28 cellular contexts compared by ENCODE assay signal in the genomic region with DNA sequence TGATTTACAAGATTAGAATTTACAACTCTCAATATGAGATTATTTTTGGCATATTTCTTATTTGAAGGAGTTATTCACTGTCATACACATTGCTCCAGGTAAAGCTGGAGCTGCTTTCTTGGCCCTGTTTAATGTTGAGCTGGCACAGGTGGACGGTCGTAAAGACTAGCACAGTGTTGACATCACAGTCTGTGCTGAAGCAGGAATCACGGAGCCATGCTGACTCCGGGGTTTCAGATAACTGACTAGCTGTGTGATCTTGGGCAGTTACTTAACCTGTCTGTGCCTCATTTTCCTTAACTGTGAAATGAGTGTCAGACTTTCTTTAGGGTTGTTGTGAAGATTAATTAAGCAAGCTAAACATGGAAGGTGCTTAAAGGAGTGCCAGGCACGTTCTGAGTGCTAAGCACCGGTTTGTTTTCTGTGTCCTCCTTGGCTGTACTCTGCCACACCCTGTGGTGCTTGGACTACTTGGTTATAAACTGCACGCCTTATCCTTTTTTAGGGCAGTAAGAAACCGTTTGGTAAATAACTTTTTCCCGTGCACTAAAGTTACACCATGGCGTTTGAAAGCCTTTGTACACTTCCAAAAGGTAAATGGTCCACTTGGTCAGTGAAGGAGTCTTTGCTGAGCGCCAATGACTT.
"Had no signal": no experiment of that assay in that cellular context is flagged by ENCODE, and none has a peak within 500 bp of the region (broad histone marks: within the 10 kb centered on the region; RNA-seq: fewer than 3 reads in every experiment).

No MANE protein-coding gene starts in this region.

- H3K27me3 ChIP-seq: brain microvascular endothelial cell, dorsolateral prefrontal cortex had no signal

- DNase-seq: activated CD4-positive, alpha-beta memory T cell treated with anti-CD3 and anti-CD28 coated beads for 36 hours; activated CD4-positive, alpha-beta T cell treated with anti-CD3 and anti-CD28 coated beads for 36 hours; activated CD4-positive, alpha-beta T cell treated with anti-CD3 and anti-CD28 coated beads, Interleukin-2, amount 10 ng/mL, durations not matched to agents 24 days and 14 days; activated CD4-positive, CD25-positive, alpha-beta regulatory T cell; activated CD4-positive, CD25-positive, alpha-beta regulatory T cell treated with anti-CD3 and anti-CD28 coated beads, Interleukin-2, amount 50 U/mL, for 72 hours; activated CD8-positive, alpha-beta memory T cell treated with anti-CD3 and anti-CD28 coated beads, Interleukin-2, amount 50 U/mL, for 48 hours; activated gamma-delta T cell; activated naive CD4-positive, alpha-beta T cell; activated naive CD4-positive, alpha-beta T cell treated with anti-CD3 and anti-CD28 coated beads, Interleukin-2, amount 10 ng/mL, durations not matched to agents 7 days and 5 days; activated naive CD8-positive, alpha-beta T cell treated with anti-CD3 and anti-CD28 coated beads, Interleukin-2, amount 10 ng/mL, durations not matched to agents 7 days and 5 days; activated T-cell treated with anti-CD3 and anti-CD28 coated beads for 4 hours; activated T-cell treated with anti-CD3 and anti-CD28 coated beads, Interleukin-2, amount 50 U/mL, for 24 hours; activated T-cell treated with anti-CD3 and anti-CD28 coated beads, Interleukin-2, amount 50 U/mL, for 72 hours; brain microvascular endothelial cell; dorsolateral prefrontal cortex; effector memory CD4-positive, alpha-beta T cell; endodermal cell; foreskin fibroblast; head of caudate nucleus; T-helper 1 cell; T-helper 17 cell; T1000 had no signal

- FAIRE-seq: astrocyte, bronchial epithelial cell, frontal cortex had no signal

- H3K4me3 ChIP-seq: coronary artery, dorsolateral prefrontal cortex had no signal

- ATAC-seq: activated CD4-positive, alpha-beta T cell treated with anti-CD3 and anti-CD28 coated beads for 36 hours; activated naive CD4-positive, alpha-beta T cell treated with anti-CD3 and anti-CD28 coated beads, Interleukin-2, amount 50 U/mL, for 72 hours; activated T-cell treated with anti-CD3 and anti-CD28 coated beads, Interleukin-2, amount 50 U/mL, for 72 hours; esophagus mucosa; T-helper 17 cell had no signal

- H3K27ac ChIP-seq: brain microvascular endothelial cell, coronary artery, dorsolateral prefrontal cortex had no signal
